Comparison of ENCODE assay signal across 26 cellular contexts in the genomic region with DNA sequence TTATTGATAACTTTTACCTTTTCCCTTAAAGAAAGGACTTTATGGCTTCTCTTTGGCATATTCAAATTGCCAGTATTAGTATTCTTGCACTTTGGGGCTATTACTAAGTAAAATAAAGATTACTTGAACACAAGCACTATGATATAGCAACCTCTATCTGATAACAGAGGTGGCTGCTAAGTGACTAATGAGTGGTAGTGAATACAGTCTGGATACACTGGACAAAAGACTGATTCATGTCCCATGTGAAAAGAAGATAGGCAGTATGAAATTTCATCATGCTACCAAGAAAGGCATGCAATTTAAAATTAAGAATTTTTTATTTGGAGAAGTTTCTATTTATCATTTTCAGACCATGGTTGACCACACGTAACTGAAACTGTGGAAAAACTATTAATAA.
DNase-seq lines count a peak whose midpoint lies in the region; ATAC-seq, FAIRE-seq and TF ChIP-seq lines count a peak whose summit lies in the region.
"Had no signal": no experiment of that assay in that cellular context is flagged by ENCODE, and none has a peak within 500 bp of the region (broad histone marks: within the 10 kb centered on the region; RNA-seq: fewer than 3 reads in every experiment).

No MANE protein-coding gene starts in this region.

- H3K4me3 ChIP-seq in bronchial epithelial cell (ENCODE audit: low read depth, low read length): no peak overlapping the region
- H3K4me3 ChIP-seq: A549; BLaER1 treated with 17β-estradiol and CSF1 and Interleukin-3, amounts not matched to agents 10 nM and 100 nM; GM12878; HAP-1 had no signal

- TF ChIP-seq CTCF in bronchial epithelial cell (IDR thresholded peaks at IDR 0.05; ENCODE audit: insufficient read depth, low read length, severe bottlenecking): no peak

- DNase-seq in COLO829 (ENCODE audit: low spot score) (peak; percentile 63), RKO (ENCODE audit: low spot score) (peak; percentile 2), bronchial epithelial cell (ENCODE audit: low read depth) (peak; percentile 36), foreskin melanocyte (peak; percentile 29), NCI-H510A treated with DMSO at 0.1 percent for 48 hours (lab: John Stamatoyannopoulos, UW) (no peak)
- DNase-seq in activated CD4-positive, alpha-beta T cell treated with anti-CD3 and anti-CD28 coated beads, Interleukin-2, amount 50 U/mL, for 1 hour: no peak
- DNase-seq: 8988T; ACHN; AML-193; BE2C; CD4-positive, CD25-positive, alpha-beta regulatory T cell; CD8-positive, alpha-beta T cell; DMS 273 treated with DMSO at 0.1 percent for 48 hours; DMS79; EL; GDM1; GOT3; HFFc6 had no signal

- no peaks in the 10 kb centered on the region for H3K36me3 ChIP-seq in bronchial epithelial cell (ENCODE audit: control insufficient read depth, insufficient read depth, low read length)
- H3K36me3 ChIP-seq: BE2C; BLaER1 treated with 17β-estradiol and CSF1 and Interleukin-3, amounts not matched to agents 10 nM and 100 nM; HAP-1 had no signal

- no peak for ATAC-seq in GM21737 (IDR thresholded peaks at IDR 0.05; ENCODE audit: unreplicated experiment)
- ATAC-seq: A549; CD8-positive, alpha-beta T cell; GM12878 had no signal

- no peak for FAIRE-seq in bronchial epithelial cell (lab: Jason Lieb, UNC)
- FAIRE-seq: A549, D721Med, GM12878, GM19239, H54 had no signal

- no peaks in the 10 kb centered on the region for H3K27me3 ChIP-seq in bronchial epithelial cell (ENCODE audit: control insufficient read depth, insufficient read depth, low read length)
- H3K27me3 ChIP-seq: BE2C; BLaER1 treated with 17β-estradiol and CSF1 and Interleukin-3, amounts not matched to agents 10 nM and 100 nM had no signal

Comparison
In these comparisons a context has a peak if more than half of its experiments do, and no peak if none do; other contexts are left out.
1. DNase-seq: peak in COLO829 (single experiment), RKO (single experiment), bronchial epithelial cell (single experiment) and foreskin melanocyte (single experiment); none in activated CD4-positive, alpha-beta T cell treated with anti-CD3 and anti-CD28 coated beads, Interleukin-2, amount 50 U/mL, for 1 hour (single experiment) and NCI-H510A treated with DMSO at 0.1 percent for 48 hours (single experiment).